Comparison of ENCODE assay signal across 8 cellular contexts in genomic region chr3:184711366-184712247, GRCh38. TPM values are rescaled to one million over a fixed set of nuclear protein-coding genes. Genes with fewer than 3 reads are reported as not detected.
DNase-seq lines count a peak whose midpoint lies in the region; ATAC-seq, FAIRE-seq and TF ChIP-seq lines count a peak whose summit lies in the region.

A gene with protein sequence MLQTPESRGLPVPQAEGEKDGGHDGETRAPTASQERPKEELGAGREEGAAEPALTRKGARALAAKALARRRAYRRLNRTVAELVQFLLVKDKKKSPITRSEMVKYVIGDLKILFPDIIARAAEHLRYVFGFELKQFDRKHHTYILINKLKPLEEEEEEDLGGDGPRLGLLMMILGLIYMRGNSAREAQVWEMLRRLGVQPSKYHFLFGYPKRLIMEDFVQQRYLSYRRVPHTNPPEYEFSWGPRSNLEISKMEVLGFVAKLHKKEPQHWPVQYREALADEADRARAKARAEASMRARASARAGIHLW (minus strand): TSS chr3:184712064. CDS start chr3:184711821, 243 bp downstream.

- dilution Hi-C loops in keratinocyte (cut with MboI; ENCODE audit: extremely low pct_ligation_motif_present, low sequenced_read_pairs): no loop called here

- H4K20me1 ChIP-seq in keratinocyte (ENCODE audit: control insufficient read depth, extremely low read depth, insufficient read depth, low read length): no peaks in the 10 kb centered on the region

- H2AFZ ChIP-seq in keratinocyte (ENCODE audit: control insufficient read depth, low read length): peak within 1 kb of the TSS; percentile 84

- H3K27me3 ChIP-seq in keratinocyte (ENCODE audit: control insufficient read depth, extremely low read depth, insufficient read depth, low read length): no peaks in the 10 kb centered on the region

- peak within 1 kb of the TSS; percentile 82 for H3K9ac ChIP-seq in keratinocyte (ENCODE audit: control insufficient read depth, extremely low read depth, insufficient read depth, low read length)

- H3K27ac ChIP-seq in keratinocyte (ENCODE audit: control insufficient read depth, insufficient read depth, low read length): peak within 1 kb of the TSS; percentile 59

- DNase-seq in AG09319 (ENCODE audit: extremely low read depth, low read depth) (peak; percentile 52), NCI-H446 treated with DMSO at 0.1 percent for 48 hours (lab: John Stamatoyannopoulos, UW) (peak; percentile 83), cerebellum (ENCODE audit: low spot score) (peak; percentile 87), keratinocyte (ENCODE audit: low read depth, low spot score) (no peak)
- peak; percentile 56 to 68 (median 56) for DNase-seq in stimulated activated CD4-positive, alpha-beta T cell treated with anti-CD3 and anti-CD28 coated beads, Interleukin-12 subunit alpha, Interleukin-12 subunit beta, amount 100 ng/mL, for 48 hours (ENCODE audit: low read depth in 2 of 3, low spot score in 1 of 3)

- peak; percentile 86 for TF ChIP-seq POLR2A in GM19099 (IDR thresholded peaks at IDR 0.05; ENCODE audit: extremely low read depth, insufficient read length, low read depth)

- FAIRE-seq in keratinocyte (lab: Jason Lieb, UNC): no peak

- no peaks in the 10 kb centered on the region for H3K9me3 ChIP-seq in keratinocyte (ENCODE audit: control insufficient read depth, low read depth, low read length)

- TF ChIP-seq CTCF in AG09319 (IDR thresholded peaks at IDR 0.05; ENCODE audit: low read depth, low read length) (no peak), keratinocyte (optimal IDR thresholded peaks at IDR 0.05 in 1 of 3, IDR thresholded peaks at IDR 0.05 in 1 of 3, conservative IDR thresholded peaks at IDR 0.05 in 1 of 3; ENCODE audit: extremely low read depth in 1 of 3, insufficient read depth in 2 of 3, low read length in 3 of 3) (no peak)

- H3K4me3 ChIP-seq in keratinocyte (ENCODE audit: control insufficient read depth in 2 of 3, extremely low read depth in 1 of 3, insufficient read depth in 2 of 3, low read depth in 1 of 3, low read length in 3 of 3): peak within 1 kb of the TSS; percentile 61 to 88 (median 83)

- H3K4me1 ChIP-seq in keratinocyte (ENCODE audit: control insufficient read depth, extremely low read depth, insufficient read depth, low read length): peaks cover 24% of the 10 kb centered on the region

- ATAC-seq in HG03354 (IDR thresholded peaks at IDR 0.05; ENCODE audit: poor library complexity, severe bottlenecking, unreplicated experiment): peak; percentile 82
- ATAC-seq in activated CD4-positive, CD25-positive, alpha-beta regulatory T cell treated with anti-CD3 and anti-CD28 coated beads, Interleukin-2, amount 50 U/mL, for 24 hours: peak; percentile 94 to 96

- H3K9me1 ChIP-seq in keratinocyte (ENCODE audit: control insufficient read depth, extremely low read depth, insufficient read depth, low read length): no peaks in the 10 kb centered on the region

- H3K79me2 ChIP-seq in keratinocyte (ENCODE audit: control insufficient read depth, insufficient read depth, low read length): peaks cover 6% of the 10 kb centered on the region

- H3K36me3 ChIP-seq in keratinocyte (ENCODE audit: control insufficient read depth in 2 of 2, extremely low read depth in 1 of 2, insufficient read depth in 2 of 2, low read length in 2 of 2): peaks cover 0 to 2% of the 10 kb centered on the region in 2 experiments

- H3K4me2 ChIP-seq in keratinocyte (ENCODE audit: control insufficient read depth, extremely low read depth, insufficient read depth, low read depth, low read length): peak within 1 kb of the TSS; percentile 93

RNA-seq across cellular contexts. Expression of the gene that starts here (rescaled TPM):
- total RNA-seq in cerebellum: 29.7 TPM
- 8.4 to 11.8 TPM (median 11.4 TPM) in 3 replicates for polyA plus RNA-seq in keratinocyte
- 14.4 TPM for polyA plus RNA-seq in keratinocyte (2011; ENCODE audit: low read depth)
- polyA plus RNA-seq in keratinocyte (2011; cell fraction: cytosol; rRNA removed): 5.7 and 7.5 TPM in 2 replicates
- 10.1 and 10.6 TPM in 2 replicates for polyA plus RNA-seq in keratinocyte (2011; cell fraction: nucleus; rRNA removed)
- polyA plus RNA-seq in keratinocyte (2012; ENCODE audit: low replicate concordance): 10.9 and 13.9 TPM in 2 replicates
- polyA minus RNA-seq in keratinocyte: 1.9 to 3.1 TPM (median 3.1 TPM) in 3 replicates
- polyA minus RNA-seq in keratinocyte (2011; cell fraction: cytosol; rRNA and poly(A)+ RNA removed): 5.2 TPM
- polyA minus RNA-seq in keratinocyte (2011; cell fraction: nucleus; rRNA and poly(A)+ RNA removed): 2.7 and 4.3 TPM in 2 replicates
